9 cellular contexts compared by ENCODE assay signal in the genomic region with DNA sequence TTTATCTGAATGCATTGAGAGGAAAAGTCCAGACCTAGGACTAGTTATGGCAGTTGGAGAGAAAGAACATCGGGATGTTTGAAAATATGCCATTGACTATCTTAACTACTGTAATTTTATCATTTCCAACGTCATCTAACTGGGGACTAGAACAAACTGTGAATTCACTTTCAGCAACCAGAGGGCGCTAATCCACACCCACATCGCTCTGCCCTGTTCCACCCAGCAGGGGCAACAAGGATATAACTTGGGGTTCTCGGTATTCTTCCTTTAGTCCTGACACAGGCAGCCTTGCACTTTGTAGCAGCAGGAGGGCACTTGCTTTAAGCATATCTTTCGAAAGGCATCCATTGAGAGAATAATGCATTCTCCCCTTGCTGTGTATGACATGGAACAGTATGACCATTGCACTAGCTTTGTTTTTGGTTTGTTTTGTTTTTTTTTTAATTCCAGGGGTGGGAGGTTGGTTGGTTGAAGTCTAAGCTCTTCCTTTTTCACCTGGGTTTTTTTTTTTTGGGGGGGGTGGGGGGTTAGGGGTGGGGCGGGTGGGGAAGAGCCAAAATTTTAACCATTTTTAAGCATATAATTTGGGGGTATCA. TPM values are rescaled to one million over a fixed set of nuclear protein-coding genes. Genes with fewer than 3 reads are reported as not detected.
DNase-seq lines count a peak whose midpoint lies in the region; ATAC-seq and TF ChIP-seq lines count a peak whose summit lies in the region.
"Had no signal": no experiment of that assay in that cellular context is flagged by ENCODE, and none has a peak within 500 bp of the region (broad histone marks: within the 10 kb centered on the region; RNA-seq: fewer than 3 reads in every experiment).

No MANE protein-coding gene starts in this region.

- TF ChIP-seq RAD21 in liver (IDR thresholded peaks at IDR 0.05) = peak; percentile 90 to 94

- no peaks in the 10 kb centered on the region for H3K27me3 ChIP-seq in liver (ENCODE audit: control insufficient read depth in 4 of 4, insufficient read depth in 4 of 4, low read length in 3 of 4)
- H3K27me3 ChIP-seq: BLaER1 treated with 17β-estradiol and CSF1 and Interleukin-3, amounts not matched to agents 10 nM and 100 nM had no signal

- ATAC-seq in HG03039 (IDR thresholded peaks at IDR 0.05; ENCODE audit: unreplicated experiment) = peak; percentile 57
- ATAC-seq in activated CD4-positive, CD25-positive, alpha-beta regulatory T cell treated with anti-CD3 and anti-CD28 coated beads, Interleukin-2, amount 50 U/mL, for 24 hours = peak; percentile 83 to 88

- H3K9ac ChIP-seq in liver (ENCODE audit: low read depth in 1 of 2, low read length in 2 of 2) = no peak overlapping the region
- H3K9ac ChIP-seq: BLaER1 treated with 17β-estradiol and CSF1 and Interleukin-3, amounts not matched to agents 10 nM and 100 nM had no signal

- peak; percentile 84 for TF ChIP-seq CTCF in liver (IDR thresholded peaks at IDR 0.05; ENCODE audit: low read depth, low read length, missing input control)

- H3K4me1 ChIP-seq in liver (ENCODE audit: control insufficient read depth in 4 of 4, insufficient read depth in 4 of 4, low read length in 3 of 4) = no peaks in the 10 kb centered on the region

- no peak overlapping the region for H3K4me3 ChIP-seq in liver (ENCODE audit: low read depth in 1 of 3, low read length in 3 of 3)
- H3K4me3 ChIP-seq: BLaER1 treated with 17β-estradiol and CSF1 and Interleukin-3, amounts not matched to agents 10 nM and 100 nM had no signal

- DNase-seq in NCI-H2029 (lab: John Stamatoyannopoulos, UW) (peak; percentile 35), NCI-H2029 treated with DMSO at 0.1 percent for 48 hours (lab: John Stamatoyannopoulos, UW) (no peak), NCI-H460 (ENCODE audit: extremely low read depth, low read depth) (peak; percentile 69), cerebellum (ENCODE audit: low spot score) (peak; percentile 32)
- DNase-seq in stimulated activated CD8-positive, alpha-beta memory T cell treated with anti-CD3 and anti-CD28 coated beads, Interleukin-15, amount 100 ng/mL, for 24 hours (ENCODE audit: low read depth) = peak; percentile 10

- no peaks in the 10 kb centered on the region for H3K9me3 ChIP-seq in liver (ENCODE audit: control insufficient read depth in 4 of 4, low read length in 3 of 4)
- H3K9me3 ChIP-seq: BLaER1 treated with 17β-estradiol and CSF1 and Interleukin-3, amounts not matched to agents 10 nM and 100 nM had no signal

- H3K36me3 ChIP-seq in liver (ENCODE audit: control insufficient read depth in 4 of 4, insufficient read depth in 3 of 4, low read depth in 1 of 4, low read length in 3 of 4) = peaks cover 11 to 52% (median 46%) of the 10 kb centered on the region in 4 donors

- no peak overlapping the region for H3K27ac ChIP-seq in liver (ENCODE audit: low read depth in 1 of 2, low read length in 2 of 2)
- H3K27ac ChIP-seq: BLaER1 treated with 17β-estradiol and CSF1 and Interleukin-3, amounts not matched to agents 10 nM and 100 nM had no signal

- WGBS in liver = 44% methylated on average over 7 of the region's 7 CpGs

TF ChIP-seq in liver, 16 proteins besides CTCF, POLR2A, EP300 and RAD21:
- TF ChIP-seq YY1 (IDR thresholded peaks at IDR 0.05) (no peak), RXRA (IDR thresholded peaks at IDR 0.05) (no peak), JUND (IDR thresholded peaks at IDR 0.05) (no peak), NR2F2 (IDR thresholded peaks at IDR 0.05) (no peak), SP1 (IDR thresholded peaks at IDR 0.05) (no peak)
- TF ChIP-seq, protein P1, sequence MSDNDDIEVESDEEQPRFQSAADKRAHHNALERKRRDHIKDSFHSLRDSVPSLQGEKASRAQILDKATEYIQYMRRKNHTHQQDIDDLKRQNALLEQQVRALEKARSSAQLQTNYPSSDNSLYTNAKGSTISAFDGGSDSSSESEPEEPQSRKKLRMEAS (IDR thresholded peaks at IDR 0.05) = no peak
- TF ChIP-seq, protein P2, sequence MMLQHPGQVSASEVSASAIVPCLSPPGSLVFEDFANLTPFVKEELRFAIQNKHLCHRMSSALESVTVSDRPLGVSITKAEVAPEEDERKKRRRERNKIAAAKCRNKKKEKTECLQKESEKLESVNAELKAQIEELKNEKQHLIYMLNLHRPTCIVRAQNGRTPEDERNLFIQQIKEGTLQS (IDR thresholded peaks at IDR 0.05) = no peak
TF ChIP-seq in liver: peak in this region for 0.

RNA-seq across cellular contexts. Expression of a gene that starts 31.5 kb away (rescaled TPM):
- total RNA-seq in NCI-H460 (2014; rRNA removed; shearing (Covaris generic)) = 23.8 and 30.6 TPM in 2 replicates
- 17.7 and 20.2 TPM in 2 replicates for polyA plus RNA-seq in NCI-H460 (2014; cell fraction: nucleus; rRNA removed)
- 76.2 TPM for total RNA-seq in cerebellum
- total RNA-seq in liver = 10 to 100 TPM; 15.7 to 15.8 TPM
- polyA plus RNA-seq in liver = 10 to 100 TPM in 1 of 2 donors, 1 to 10 TPM in 1; 6.7 to 17.3 TPM
